Comparison of ENCODE assay signal across 23 cellular contexts in the genomic region with DNA sequence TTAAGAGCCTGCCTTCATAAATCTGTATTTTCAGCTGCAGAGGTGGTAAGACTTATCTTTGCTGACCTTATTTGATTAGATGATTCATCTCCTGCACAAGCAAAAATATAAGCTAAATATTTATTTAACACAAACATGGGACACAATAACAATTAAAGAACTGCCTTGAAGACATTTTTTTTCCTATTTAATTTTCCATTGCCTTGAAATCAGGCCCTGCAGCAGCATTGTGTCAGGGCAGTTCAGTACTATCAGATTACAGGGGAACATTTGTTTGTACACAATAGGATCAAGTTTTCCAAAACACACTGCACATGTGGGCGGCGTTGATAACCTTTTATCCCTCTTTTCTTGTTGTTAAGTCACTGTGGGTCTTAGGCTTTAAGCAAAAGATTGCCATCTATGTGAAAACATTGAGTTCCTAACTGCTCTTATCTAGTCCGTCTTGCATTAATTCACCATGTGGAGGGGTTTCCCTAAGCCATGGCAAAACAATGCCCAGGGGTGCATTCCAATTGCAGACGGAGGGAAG. TPM values are rescaled to one million over a fixed set of nuclear protein-coding genes. Genes with fewer than 3 reads are reported as not detected.
DNase-seq lines count a peak whose midpoint lies in the region; ATAC-seq and TF ChIP-seq lines count a peak whose summit lies in the region.
"Had no signal": no experiment of that assay in that cellular context is flagged by ENCODE, and none has a peak within 500 bp of the region (broad histone marks: within the 10 kb centered on the region; RNA-seq: fewer than 3 reads in every experiment).

No MANE protein-coding gene starts in this region.

- DNase-seq in heart right ventricle (no peak), Right ventricle myocardium superior (no peak), NCI-H2171 treated with DMSO at 0.1 percent for 48 hours (lab: John Stamatoyannopoulos, UW) (peak; percentile 50), dermis blood vessel endothelial cell (peak; percentile 62), UCSD-AML1 (lab: John Stamatoyannopoulos, UW; ENCODE audit: unreplicated experiment) (no peak), GM20000 (ENCODE audit: low spot score) (no peak), foreskin melanocyte (no peak)
- DNase-seq: activated CD4-positive, alpha-beta T cell treated with anti-CD3 and anti-CD28 coated beads, Interleukin-2, amount 50 U/mL, for 4 hours; activated CD4-positive, CD25-positive, alpha-beta regulatory T cell; activated CD8-positive, alpha-beta memory T cell treated with anti-CD3 and anti-CD28 coated beads, Interleukin-2, amount 50 U/mL, for 48 hours; aorta; BE2C; dorsolateral prefrontal cortex; heart left ventricle; NCI-H1436 treated with DMSO at 0.1 percent for 48 hours; NCI-H526 treated with DMSO at 0.1 percent for 48 hours; retina; SHP77 treated with DMSO at 0.1 percent for 48 hours; substantia nigra; T1000 had no signal

- no peaks in the 10 kb centered on the region for H3K27me3 ChIP-seq in heart right ventricle
- H3K27me3 ChIP-seq in parathyroid adenoma (ENCODE audit: control insufficient read depth, insufficient read depth, low read length) = no peaks in the 10 kb centered on the region
- H3K27me3 ChIP-seq: BE2C, dorsolateral prefrontal cortex, heart left ventricle had no signal

- H3K27ac ChIP-seq in heart right ventricle = peak overlapping the region in 4 of 10 donors; percentile 17 to 97 (median 34)
- H3K27ac ChIP-seq in parathyroid adenoma = peak overlapping the region; percentile 60
- H3K27ac ChIP-seq: dorsolateral prefrontal cortex, epithelial cell of prostate had no signal

- H3K4me1 ChIP-seq in heart right ventricle = peaks cover 0 to 99% (median 31%) of the 10 kb centered on the region in 9 donors
- H3K4me1 ChIP-seq in parathyroid adenoma = peaks cover 43% of the 10 kb centered on the region
- H3K4me1 ChIP-seq: BE2C had no signal

- ATAC-seq in heart right ventricle (peak in 5 of 8 donors; percentile 34 to 67 (median 60)), Right ventricle myocardium superior (ENCODE audit: poor library complexity) (no peak)
- ATAC-seq: activated T-helper 17 cell treated with anti-CD3 and anti-CD28 coated beads, Interleukin-2, amount 50 U/mL, for 72 hours had no signal

- no peaks in the 10 kb centered on the region for H3K79me2 ChIP-seq in parathyroid adenoma

- no peaks in the 10 kb centered on the region for H3K9me3 ChIP-seq in heart right ventricle
- H3K9me3 ChIP-seq in parathyroid adenoma (ENCODE audit: control insufficient read depth, low read length) = no peaks in the 10 kb centered on the region
- H3K9me3 ChIP-seq: BE2C, heart left ventricle had no signal

- no peak overlapping the region for H2AFZ ChIP-seq in parathyroid adenoma

- H3K4me3 ChIP-seq in heart right ventricle (peak overlapping the region in 1 of 10 donors; percentile 23), parathyroid adenoma (ENCODE audit: low read depth, low read length) (no peak overlapping the region)
- H3K4me3 ChIP-seq: dorsolateral prefrontal cortex had no signal

- H3K4me2 ChIP-seq in parathyroid adenoma (ENCODE audit: low read length) = peak overlapping the region; percentile 9

- intact Hi-C loops in heart right ventricle (cut with DNase I) = no loop called here
- intact Hi-C loops in Right ventricle myocardium superior (cut with DNase I) = no loop called here

- TF ChIP-seq CTCF in heart right ventricle (IDR thresholded peaks at IDR 0.05) (no peak), parathyroid adenoma (IDR thresholded peaks at IDR 0.05) (no peak), GM20000 (IDR thresholded peaks at IDR 0.05; ENCODE audit: extremely low read depth, missing control alignments) (no peak)

- WGBS in heart right ventricle, 2 donors = 63 to 78% methylated on average over 4 of the region's 4 CpGs

- H3K36me3 ChIP-seq in heart right ventricle (no peaks in the 10 kb centered on the region), parathyroid adenoma (ENCODE audit: control insufficient read depth, insufficient read depth, low read length) (no peaks in the 10 kb centered on the region)
- H3K36me3 ChIP-seq: BE2C, heart left ventricle had no signal

- no peak overlapping the region for H3K9ac ChIP-seq in parathyroid adenoma

RNA-seq across cellular contexts. Expression of a gene that starts 7.4 kb away (rescaled TPM):
- total RNA-seq in heart right ventricle (10 to 100 TPM; 27.1 to 92.1 (median 35.4) TPM), Right ventricle myocardium superior (41.1 TPM), dermis blood vessel endothelial cell (140 and 211 TPM in 2 replicates)
- 10 to 100 TPM; 28.8 to 44.7 TPM for polyA plus RNA-seq in heart right ventricle
- total RNA-seq: activated T-helper 17 cell treated with anti-CD3 and anti-CD28 coated beads, Interleukin-2, amount 50 U/mL, for 72 hours had no signal

Comparison
In these comparisons a context has a peak if more than half of its experiments do, and no peak if none do; other contexts are left out.
1. DNase-seq: peak in NCI-H2171 treated with DMSO at 0.1 percent for 48 hours (single experiment) and dermis blood vessel endothelial cell (single experiment); none in heart right ventricle (0 of 2), Right ventricle myocardium superior (single experiment), UCSD-AML1 (single experiment), GM20000 (single experiment) and foreskin melanocyte (single experiment).